Comparison of ENCODE assay signal across 8 cellular contexts in the genomic region with DNA sequence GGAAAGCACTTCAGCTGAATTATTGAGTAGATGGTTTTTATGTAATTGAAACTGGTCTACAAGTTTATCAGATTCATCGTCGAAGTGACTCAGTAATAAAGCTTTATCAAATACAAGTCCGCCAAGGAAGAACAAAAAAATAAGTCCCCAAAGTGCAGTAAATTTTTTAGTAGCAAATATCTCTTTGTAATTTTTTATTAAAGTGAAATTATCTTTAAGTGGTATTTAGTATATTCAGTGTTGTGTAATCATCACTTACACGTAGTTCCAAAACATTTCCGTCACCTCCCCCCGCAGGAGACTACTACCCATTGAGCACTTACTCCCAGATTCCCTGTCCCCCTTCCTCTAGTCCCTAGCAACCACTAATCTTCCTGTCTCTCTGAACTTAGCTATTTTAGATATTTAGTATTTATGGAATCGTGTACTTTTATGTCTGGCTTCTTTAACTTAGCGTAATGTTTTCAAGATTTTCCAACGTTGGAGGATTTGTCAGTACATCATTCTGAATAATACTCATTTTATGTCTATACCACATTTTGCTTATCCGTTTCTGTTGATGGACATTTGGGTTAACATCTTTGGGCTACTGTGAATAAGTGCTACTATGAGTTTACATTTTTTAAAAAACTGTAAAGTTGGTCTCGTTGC. TPM values are rescaled to one million over a fixed set of nuclear protein-coding genes. Genes with fewer than 3 reads are reported as not detected.
DNase-seq lines count a peak whose midpoint lies in the region; ATAC-seq and TF ChIP-seq lines count a peak whose summit lies in the region.

No MANE protein-coding gene starts in this region.

- TF ChIP-seq CTCF in AG10803 (conservative IDR thresholded peaks at IDR 0.05; ENCODE audit: low read length) (no peak), H9 (conservative IDR thresholded peaks at IDR 0.05) (no peak), RWPE1 (conservative IDR thresholded peaks at IDR 0.05; ENCODE audit: low read depth) (no peak), dorsolateral prefrontal cortex (IDR thresholded peaks at IDR 0.05 in 54 of 56, conservative IDR thresholded peaks at IDR 0.05 in 2 of 56; ENCODE audit: low read depth in 1 of 56, partially characterized antibody in 56 of 56) (peak in 2 of 56 donors; percentile 5 to 7), upper lobe of left lung (IDR thresholded peaks at IDR 0.05) (no peak)

- no peak overlapping the region for H2BK15ac ChIP-seq in H9 (ENCODE audit: low read depth, low read length)
- H2BK15ac ChIP-seq in mesendoderm (replicated peaks; ENCODE audit: low read depth), result no peak overlapping the region

- POLR2A ChIA-PET in RWPE1 (lab: Yijun Ruan, JAX; ENCODE audit: low non-redundant PET), result interaction anchor here (0.6 kb wide), 1 partner anchor 49 kb away, joined by 3 read pairs; no protein-coding TSS in a partner anchor

- H3T11ph ChIP-seq in H9 (ENCODE audit: low read length), result no peak overlapping the region

- no peak overlapping the region for H4K91ac ChIP-seq in H9 (ENCODE audit: insufficient read length, low read depth, low read length)

- H2BK20ac ChIP-seq in H9 (ENCODE audit: low read depth, low read length, poor library complexity, severe bottlenecking), result no peak overlapping the region

- H2AK5ac ChIP-seq in H9 (ENCODE audit: insufficient read length, low read length), result no peak overlapping the region
- no peak overlapping the region for H2AK5ac ChIP-seq in mesendoderm (ENCODE audit: low read length)

- H3K36me3 Mint-ChIP-seq in H9 (ENCODE audit: insufficient read depth in 1 of 3, low read depth in 3 of 3), result peaks cover 58 to 63% (median 62%) of the 10 kb centered on the region in 3 experiments

- H3K36me3 ChIP-seq in mesendoderm (ENCODE audit: control insufficient read depth, insufficient read depth, low read length) (peaks cover 16% of the 10 kb centered on the region), upper lobe of left lung (peaks cover 34 to 42% (median 35%) of the 10 kb centered on the region in 4 donors)

- H3K14ac ChIP-seq in H9 (ENCODE audit: insufficient read depth, low read length), result no peak overlapping the region; the same call in 1 of the 2 replicates

- no peak overlapping the region for H4K8ac ChIP-seq in H9 (replicated peaks; ENCODE audit: insufficient read length, low read depth, low read length)
- no peak overlapping the region for H4K8ac ChIP-seq in mesendoderm (ENCODE audit: low read depth, low read length)

- H3K23me2 ChIP-seq in H9 (ENCODE audit: insufficient read length, low read depth, low read length, poor library complexity, severe bottlenecking), result peaks cover 10% of the 10 kb centered on the region

- TF ChIP-seq EP300 in upper lobe of left lung (IDR thresholded peaks at IDR 0.05), result no peak

- H3K23ac ChIP-seq in H9 (ENCODE audit: insufficient read length, low read depth, low read length) (no peak overlapping the region), mesendoderm (ENCODE audit: low read length) (no peak overlapping the region)

- no peaks in the 10 kb centered on the region for H3K9me3 ChIP-seq in H9 (ENCODE audit: control insufficient read depth, low read depth, low read length)
- no peaks in the 10 kb centered on the region for H3K9me3 ChIP-seq in upper lobe of left lung

- H3K18ac ChIP-seq in H9 (ENCODE audit: insufficient read length, low read depth, low read length) (no peak overlapping the region), mesendoderm (ENCODE audit: low read length) (no peak overlapping the region)

- H3K4me3 Mint-ChIP-seq in H9, result peak overlapping the region; percentile 94 to 97

- H2BK5ac ChIP-seq in H9 (ENCODE audit: insufficient read length, low read length), result no peak overlapping the region
- no peak overlapping the region for H2BK5ac ChIP-seq in mesendoderm (ENCODE audit: low read length)

- H2BK12ac ChIP-seq in H9 (ENCODE audit: insufficient read length, low read depth, low read length), result no peak overlapping the region

- CTCF ChIA-PET in RWPE1 (lab: Yijun Ruan, JAX), result no interaction called here

- H3K9me3 Mint-ChIP-seq in H9, result peaks cover 12 to 15% of the 10 kb centered on the region in 2 experiments; a peak in 4 of 5 replicates

- no peaks in the 10 kb centered on the region for H4K20me1 ChIP-seq in H9 (ENCODE audit: control insufficient read depth, insufficient read depth, insufficient read length)

- DNase-seq in AG10803 (ENCODE audit: low read depth), result peak; percentile 65
- no peak for DNase-seq in H9
- DNase-seq in RWPE1 (ENCODE audit: low spot score), result no peak
- DNase-seq in dorsolateral prefrontal cortex, result peak in 3 of 10 donors; percentile 26 to 42 (median 36)
- peak; percentile 68 for DNase-seq in mesendoderm
- peak in 1 of 2 donors; percentile 73 for DNase-seq in upper lobe of left lung
- DNase-seq in COLO829 (ENCODE audit: low spot score), result no peak

- H3K4me2 ChIP-seq in H9 (ENCODE audit: insufficient read depth, insufficient read length, low read length) (peak overlapping the region; percentile 82), mesendoderm (ENCODE audit: low read length) (no peak overlapping the region)

- peaks cover 2% of the 10 kb centered on the region; the same call in 1 of the 2 replicates for H3K4me1 ChIP-seq in H9 (ENCODE audit: insufficient read depth, low read length)
- peaks cover 2% of the 10 kb centered on the region for H3K4me1 ChIP-seq in mesendoderm (ENCODE audit: control insufficient read depth, low read depth, low read length)
- H3K4me1 ChIP-seq in upper lobe of left lung, result peaks cover 36 to 52% (median 45%) of the 10 kb centered on the region in 4 donors

- ATAC-seq in upper lobe of left lung (ENCODE audit: low FRiP score in 2 of 2) (peak in 1 of 2 donors; percentile 37), HG03039 (IDR thresholded peaks at IDR 0.05; ENCODE audit: unreplicated experiment) (no peak)

- H3K4ac ChIP-seq in H9 (ENCODE audit: low read depth, low read length) (no peak overlapping the region; the same call in 1 of the 2 replicates), mesendoderm (ENCODE audit: low read depth, low read length) (no peak overlapping the region)

- no peak overlapping the region for H3K27ac ChIP-seq in H9 (ENCODE audit: insufficient read length, low read depth, low read length)
- H3K27ac ChIP-seq in RWPE1, result peak overlapping the region; percentile 64
- H3K27ac ChIP-seq in dorsolateral prefrontal cortex, result peak overlapping the region; percentile 88 to 100 (median 99)
- H3K27ac ChIP-seq in mesendoderm (ENCODE audit: low read depth, low read length), result no peak overlapping the region
- H3K27ac ChIP-seq in upper lobe of left lung, result peak overlapping the region; percentile 97 to 99 (median 99)

- no peak overlapping the region for H4K5ac ChIP-seq in H9 (ENCODE audit: insufficient read length, low read depth, low read length)
- H4K5ac ChIP-seq in mesendoderm (ENCODE audit: low read length), result no peak overlapping the region

- H2AFZ ChIP-seq in H9 (ENCODE audit: low read length), result no peak overlapping the region

- H3K4me3 ChIP-seq in AG10803 (ENCODE audit: low read length), result peak overlapping the region; percentile 90
- H3K4me3 ChIP-seq in dorsolateral prefrontal cortex, result peak overlapping the region; percentile 53 to 99 (median 91)
- peak overlapping the region; percentile 97 for H3K4me3 ChIP-seq in mesendoderm (ENCODE audit: low read length)
- peak overlapping the region; percentile 57 to 80 (median 68) for H3K4me3 ChIP-seq in upper lobe of left lung

- WGBS in H9 (ENCODE audit: extremely low coverage, insufficient read length, low lambda C conversion rate), result no CpG with 5 or more reads among the region's 11 CpGs
- WGBS in mesendoderm (ENCODE audit: extremely low coverage, insufficient coverage, low lambda C conversion rate), result no CpG with 5 or more reads among the region's 11 CpGs
- 0% methylated on average over 11 of the region's 11 CpGs for WGBS in upper lobe of left lung, 2 donors

- TF ChIP-seq POLR2A in upper lobe of left lung (IDR thresholded peaks at IDR 0.05), result no peak

- H3K79me1 ChIP-seq in H9 (ENCODE audit: insufficient read depth, low read depth, low read length, poor library complexity, severe bottlenecking) (no peaks in the 10 kb centered on the region), mesendoderm (ENCODE audit: low read length) (peaks cover 2% of the 10 kb centered on the region)

- H3K79me2 ChIP-seq in H9 (ENCODE audit: insufficient read depth, low read length), result peaks cover 55% of the 10 kb centered on the region
- peaks cover 62% of the 10 kb centered on the region for H3K79me2 ChIP-seq in mesendoderm (ENCODE audit: control insufficient read depth, insufficient read depth, low read length)

- intact Hi-C loops in dorsolateral prefrontal cortex (cut with DNase I), result loop anchor here (2.0 to 5.0 kb wide), 3 partner anchors 48 to 568 kb away; a partner anchor contains a TSS

- H3K4me1 Mint-ChIP-seq in H9, result peaks cover 35 to 42% of the 10 kb centered on the region in 2 experiments

- H2BK120ac ChIP-seq in H9 (ENCODE audit: low read depth, low read length, poor library complexity, severe bottlenecking), result no peak overlapping the region
- H2BK120ac ChIP-seq in mesendoderm (ENCODE audit: low read depth, low read length), result no peak overlapping the region

- H3K56ac ChIP-seq in H9 (ENCODE audit: insufficient read length, low read depth, low read length) (no peak overlapping the region), mesendoderm (ENCODE audit: low read length) (peak overlapping the region; percentile 85)

- H3K27me3 Mint-ChIP-seq in H9 (ENCODE audit: low read depth), result peaks cover 4% of the 10 kb centered on the region

- peak overlapping the region; percentile 100 for H3K27ac Mint-ChIP-seq in H9

- H3K27me3 ChIP-seq in H9 (ENCODE audit: insufficient read depth, low read length) (no peaks in the 10 kb centered on the region), dorsolateral prefrontal cortex (no peaks in the 10 kb centered on the region), mesendoderm (ENCODE audit: insufficient read depth, low read length, poor library complexity) (no peaks in the 10 kb centered on the region), upper lobe of left lung (no peaks in the 10 kb centered on the region)

- H3K9ac ChIP-seq in H9 (ENCODE audit: extremely low read depth, insufficient read length, low read length) (peak overlapping the region; percentile 99), mesendoderm (ENCODE audit: low read length) (peak overlapping the region; percentile 91)

RNA-seq across cellular contexts. Expression of a gene that starts 1.1 kb away (rescaled TPM):
- total RNA-seq in H9 (2021) (954 and 960 TPM in 2 replicates), dorsolateral prefrontal cortex (100 to 1,000 TPM; 108 to 194 (median 145) TPM), upper lobe of left lung (100 to 1,000 TPM in 5 of 6 donors, 10 to 100 TPM in 1; 61.5 to 220 (median 167) TPM)
- 366 TPM for polyA plus RNA-seq in mesendoderm (2013, experiment 1 of 2)
- polyA plus RNA-seq in mesendoderm (2013, experiment 2 of 2), result 368 TPM

RNA-seq across cellular contexts. Expression of a gene that starts 48.0 kb away (rescaled TPM):
- total RNA-seq in H9 (2021) (17.5 TPM in 2 replicates), dorsolateral prefrontal cortex (10 to 100 TPM in 106 of 120 experiments, 1 to 10 TPM in 14; 6.3 to 23.4 (median 13.6) TPM), upper lobe of left lung (10 to 100 TPM; 15.1 to 47.1 (median 30.4) TPM)
- 12.1 TPM for polyA plus RNA-seq in mesendoderm (2013, experiment 1 of 2)
- polyA plus RNA-seq in mesendoderm (2013, experiment 2 of 2), result 12.0 TPM

Comparison
In these comparisons a context has a peak if more than half of its experiments do, and no peak if none do; other contexts are left out.
1. DNase-seq: peak in AG10803 (single experiment) and mesendoderm (single experiment); none in H9 (single experiment), RWPE1 (single experiment) and COLO829 (single experiment).
2. H3K27ac ChIP-seq: peak in RWPE1 (single experiment), dorsolateral prefrontal cortex (59 of 59) and upper lobe of left lung (4 of 4); none in H9 (single experiment) and mesendoderm (single experiment).
3. Peak in every context shown above with its lines, with median percentiles within 50 percentile points of each other: H3K4me3 ChIP-seq.